ENCODE assay signal across 21 cellular contexts in genomic region chr11:19615503-19615902, GRCh38.
A peak's percentile ranks its signal among the peaks of the same experiment; 100 is the strongest.
DNase-seq lines count a peak whose midpoint lies in the region; ATAC-seq, FAIRE-seq and TF ChIP-seq lines count a peak whose summit lies in the region.
"Had no signal": no experiment of that assay in that cellular context is flagged by ENCODE, and none has a peak within 500 bp of the region (broad histone marks: within the 10 kb centered on the region; RNA-seq: fewer than 3 reads in every experiment).

No MANE protein-coding gene starts in this region.

- H3K36me3 ChIP-seq in stomach smooth muscle (ENCODE audit: control insufficient read depth in 2 of 2, insufficient read depth in 2 of 2, low read length in 2 of 2): no peaks in the 10 kb centered on the region

- DNase-seq in CD1c-positive myeloid dendritic cell (ENCODE audit: extremely low spot score) (peak; percentile 32), chondrocyte (ENCODE audit: low spot score) (no peak), islet precursor cell (peak; percentile 15), H54 (ENCODE audit: insufficient read length, low spot score) (no peak)
- no peak for DNase-seq in stimulated activated CD4-positive, alpha-beta T cell treated with anti-CD3 and anti-CD28 coated beads, Interleukin-4, amount 100 ng/mL, for 24 hours
- DNase-seq: 8988T, DND-41, HCEC 1CT, NCI-H1417 treated with DMSO at 0.1 percent for 48 hours, NCI-H187 treated with DMSO at 0.1 percent for 48 hours, NCI-H226, NCI-H524, PC-3, RPMI8226, SHP77 treated with DMSO at 0.1 percent for 48 hours had no signal

- peaks cover 21% of the 10 kb centered on the region for H3K4me1 Mint-ChIP-seq in chondrocyte (ENCODE audit: low read depth)

- H3K9me3 ChIP-seq in stomach smooth muscle (ENCODE audit: control insufficient read depth in 2 of 2, low read length in 2 of 2): no peaks in the 10 kb centered on the region

- peaks cover 7% of the 10 kb centered on the region for H3K36me3 Mint-ChIP-seq in chondrocyte (ENCODE audit: low read depth)
- H3K36me3 Mint-ChIP-seq: CD14-positive monocyte had no signal

- no peak for TF ChIP-seq POLR2A in H54 (IDR thresholded peaks at IDR 0.05; ENCODE audit: low read depth, low read length)

- no peak for TF ChIP-seq CTCF in chondrocyte (IDR thresholded peaks at IDR 0.05)

- peak overlapping the region in 1 of 2 donors; percentile 15 for H3K4me3 ChIP-seq in stomach smooth muscle (ENCODE audit: low read length in 2 of 2)
- H3K4me3 ChIP-seq: K562 had no signal

- H3K4me3 Mint-ChIP-seq in chondrocyte (ENCODE audit: unreplicated experiment): no peak overlapping the region
- H3K4me3 Mint-ChIP-seq: CD14-positive monocyte had no signal

- peak overlapping the region; percentile 69 for H3K27ac ChIP-seq in stomach smooth muscle (ENCODE audit: low read length)

- peak overlapping the region; percentile 85 for H3K27ac Mint-ChIP-seq in chondrocyte (ENCODE audit: unreplicated experiment)
- H3K27ac Mint-ChIP-seq: CD14-positive monocyte had no signal

- peaks cover 14% of the 10 kb centered on the region for H3K4me1 ChIP-seq in stomach smooth muscle (ENCODE audit: control insufficient read depth, insufficient read depth, low read length)

- H3K9ac ChIP-seq in stomach smooth muscle (ENCODE audit: low read length in 2 of 2): peak overlapping the region in 1 of 2 donors; percentile 22

- no peak for ATAC-seq in GM21528 (IDR thresholded peaks at IDR 0.05; ENCODE audit: low FRiP score, unreplicated experiment)
- no peak for ATAC-seq in HG02623 (IDR thresholded peaks at IDR 0.05; ENCODE audit: unreplicated experiment)
- ATAC-seq: K562, PC-3 had no signal

- H3K9me3 Mint-ChIP-seq in chondrocyte (ENCODE audit: low read depth): peaks cover 15% of the 10 kb centered on the region

- no peaks in the 10 kb centered on the region for H3K27me3 ChIP-seq in stomach smooth muscle (ENCODE audit: control insufficient read depth in 1 of 2, insufficient read depth in 2 of 2, low read length in 2 of 2)

- FAIRE-seq in H54 (lab: Jason Lieb, UNC): no peak
- FAIRE-seq: G401.6, K562 had no signal

- no peaks in the 10 kb centered on the region for H3K27me3 Mint-ChIP-seq in chondrocyte (ENCODE audit: low read depth)

Comparison
In these comparisons a context has a peak if more than half of its experiments do, and no peak if none do; other contexts are left out.
1. DNase-seq: peak in CD1c-positive myeloid dendritic cell (single experiment) and islet precursor cell (single experiment); none in chondrocyte (single experiment), stimulated activated CD4-positive, alpha-beta T cell treated with anti-CD3 and anti-CD28 coated beads, Interleukin-4, amount 100 ng/mL, for 24 hours (single experiment) and H54 (single experiment).